ENCODE assay signal across 8 cellular contexts in genomic region chr1:61253059-61253735, GRCh38.
DNase-seq lines count a peak whose midpoint lies in the region; ATAC-seq and TF ChIP-seq lines count a peak whose summit lies in the region.

No MANE protein-coding gene starts in this region.

- WGBS in liver, result 44% methylated on average over 2 of the region's 2 CpGs

- CTCF ChIA-PET in activated CD8-positive, alpha-beta T cell treated with anti-CD3 and anti-CD28 coated beads, Interleukin-2, amount 10 ng/mL, durations not matched to agents 7 days and 5 days (lab: Charles Lee), result no interaction called here

- H3K27ac Mint-ChIP-seq in activated CD8-positive, alpha-beta T cell treated with anti-CD3 and anti-CD28 coated beads, Interleukin-2, amount 10 ng/mL, durations not matched to agents 7 days and 5 days, result no peak overlapping the region

- H3K27me3 ChIP-seq in liver (ENCODE audit: control insufficient read depth in 4 of 4, insufficient read depth in 4 of 4, low read length in 3 of 4), result no peaks in the 10 kb centered on the region

- peaks cover 11 to 33% (median 22%) of the 10 kb centered on the region in 4 donors for H3K4me1 ChIP-seq in liver (ENCODE audit: control insufficient read depth in 4 of 4, insufficient read depth in 4 of 4, low read length in 3 of 4)

- no peaks in the 10 kb centered on the region for H3K36me3 Mint-ChIP-seq in activated T-cell treated with anti-CD3 and anti-CD28 coated beads, Interleukin-2, amount 50 U/mL, for 4 hours (ENCODE audit: insufficient read depth)
- H3K36me3 Mint-ChIP-seq in activated CD8-positive, alpha-beta T cell treated with anti-CD3 and anti-CD28 coated beads, Interleukin-2, amount 10 ng/mL, durations not matched to agents 7 days and 5 days (ENCODE audit: low read depth), result no peaks in the 10 kb centered on the region

- TF ChIP-seq CTCF in liver (IDR thresholded peaks at IDR 0.05; ENCODE audit: low read depth, low read length, missing input control), result no peak

- DNase-seq in COLO668 (lab: John Stamatoyannopoulos, UW; ENCODE audit: unreplicated experiment) (peak; percentile 78), NCI-H1105 treated with DMSO at 0.1 percent for 48 hours (lab: John Stamatoyannopoulos, UW) (peak; percentile 80), amniotic epithelial cell (ENCODE audit: low read depth) (peak; percentile 62)
- no peak for DNase-seq in activated CD8-positive, alpha-beta memory T cell treated with anti-CD3 and anti-CD28 coated beads, Interleukin-2, amount 50 U/mL, for 48 hours
- DNase-seq in activated T-cell treated with anti-CD3 and anti-CD28 coated beads, Interleukin-2, amount 50 U/mL, for 4 hours, result no peak
- no peak for DNase-seq in activated CD8-positive, alpha-beta T cell treated with anti-CD3 and anti-CD28 coated beads, Interleukin-2, amount 10 ng/mL, durations not matched to agents 7 days and 5 days

- peak overlapping the region; percentile 4 to 54 for H3K27ac ChIP-seq in liver (ENCODE audit: low read depth in 1 of 2, low read length in 2 of 2)

- no peaks in the 10 kb centered on the region for H3K36me3 ChIP-seq in liver (ENCODE audit: control insufficient read depth in 4 of 4, insufficient read depth in 3 of 4, low read depth in 1 of 4, low read length in 3 of 4)

- H3K27me3 Mint-ChIP-seq in activated T-cell treated with anti-CD3 and anti-CD28 coated beads, Interleukin-2, amount 50 U/mL, for 4 hours (ENCODE audit: low read depth), result no peaks in the 10 kb centered on the region
- H3K27me3 Mint-ChIP-seq in activated CD8-positive, alpha-beta T cell treated with anti-CD3 and anti-CD28 coated beads, Interleukin-2, amount 10 ng/mL, durations not matched to agents 7 days and 5 days (ENCODE audit: low read depth), result peaks cover 5% of the 10 kb centered on the region

- H3K4me3 ChIP-seq in liver (ENCODE audit: low read depth in 1 of 3, low read length in 3 of 3), result no peak overlapping the region

- peaks cover 13% of the 10 kb centered on the region for H3K4me1 Mint-ChIP-seq in activated T-cell treated with anti-CD3 and anti-CD28 coated beads, Interleukin-2, amount 50 U/mL, for 4 hours (ENCODE audit: low read depth)
- H3K4me1 Mint-ChIP-seq in activated CD8-positive, alpha-beta T cell treated with anti-CD3 and anti-CD28 coated beads, Interleukin-2, amount 10 ng/mL, durations not matched to agents 7 days and 5 days (ENCODE audit: low read depth), result peaks cover 12% of the 10 kb centered on the region

- no peak for ATAC-seq in HG03108 (IDR thresholded peaks at IDR 0.05; ENCODE audit: unreplicated experiment)
- ATAC-seq in activated T-cell treated with anti-CD3 and anti-CD28 coated beads, Interleukin-2, amount 50 U/mL, for 4 hours, result no peak
- no peak for ATAC-seq in activated CD8-positive, alpha-beta T cell treated with anti-CD3 and anti-CD28 coated beads, Interleukin-2, amount 10 ng/mL, durations not matched to agents 7 days and 5 days

- peak in 1 of 2 donors; percentile 50 for TF ChIP-seq RAD21 in liver (IDR thresholded peaks at IDR 0.05)

- H3K4me3 Mint-ChIP-seq in activated T-cell treated with anti-CD3 and anti-CD28 coated beads, Interleukin-2, amount 50 U/mL, for 4 hours, result no peak overlapping the region
- no peak overlapping the region for H3K4me3 Mint-ChIP-seq in activated CD8-positive, alpha-beta T cell treated with anti-CD3 and anti-CD28 coated beads, Interleukin-2, amount 10 ng/mL, durations not matched to agents 7 days and 5 days

- no peak overlapping the region for H3K9ac ChIP-seq in liver (ENCODE audit: low read depth in 1 of 2, low read length in 2 of 2)

- H3K9me3 ChIP-seq in liver (ENCODE audit: control insufficient read depth in 4 of 4, low read length in 3 of 4), result no peaks in the 10 kb centered on the region

- POLR2A ChIA-PET in activated CD8-positive, alpha-beta T cell treated with anti-CD3 and anti-CD28 coated beads, Interleukin-2, amount 10 ng/mL, durations not matched to agents 7 days and 5 days (lab: Charles Lee), result no interaction called here

- no peaks in the 10 kb centered on the region for H3K9me3 Mint-ChIP-seq in activated T-cell treated with anti-CD3 and anti-CD28 coated beads, Interleukin-2, amount 50 U/mL, for 4 hours
- no peaks in the 10 kb centered on the region for H3K9me3 Mint-ChIP-seq in activated CD8-positive, alpha-beta T cell treated with anti-CD3 and anti-CD28 coated beads, Interleukin-2, amount 10 ng/mL, durations not matched to agents 7 days and 5 days (ENCODE audit: insufficient read depth)

TF ChIP-seq in liver, 16 proteins besides CTCF, POLR2A, EP300 and RAD21:
- TF ChIP-seq RXRA (IDR thresholded peaks at IDR 0.05), result peak; percentile 60 to 79
- TF ChIP-seq, protein P1, sequence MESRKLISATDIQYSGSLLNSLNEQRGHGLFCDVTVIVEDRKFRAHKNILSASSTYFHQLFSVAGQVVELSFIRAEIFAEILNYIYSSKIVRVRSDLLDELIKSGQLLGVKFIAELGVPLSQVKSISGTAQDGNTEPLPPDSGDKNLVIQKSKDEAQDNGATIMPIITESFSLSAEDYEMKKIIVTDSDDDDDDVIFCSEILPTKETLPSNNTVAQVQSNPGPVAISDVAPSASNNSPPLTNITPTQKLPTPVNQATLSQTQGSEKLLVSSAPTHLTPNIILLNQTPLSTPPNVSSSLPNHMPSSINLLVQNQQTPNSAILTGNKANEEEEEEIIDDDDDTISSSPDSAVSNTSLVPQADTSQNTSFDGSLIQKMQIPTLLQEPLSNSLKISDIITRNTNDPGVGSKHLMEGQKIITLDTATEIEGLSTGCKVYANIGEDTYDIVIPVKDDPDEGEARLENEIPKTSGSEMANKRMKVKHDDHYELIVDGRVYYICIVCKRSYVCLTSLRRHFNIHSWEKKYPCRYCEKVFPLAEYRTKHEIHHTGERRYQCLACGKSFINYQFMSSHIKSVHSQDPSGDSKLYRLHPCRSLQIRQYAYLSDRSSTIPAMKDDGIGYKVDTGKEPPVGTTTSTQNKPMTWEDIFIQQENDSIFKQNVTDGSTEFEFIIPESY (IDR thresholded peaks at IDR 0.05), result peak; percentile 8
- TF ChIP-seq HNF4A (conservative IDR thresholded peaks at IDR 0.05), result peak; percentile 44 to 67
- TF ChIP-seq EGR1 (IDR thresholded peaks at IDR 0.05; ENCODE audit: low read depth in 2 of 2), result no peak
- no peak for TF ChIP-seq FOXA1 (IDR thresholded peaks at IDR 0.05)
- TF ChIP-seq, protein P2, sequence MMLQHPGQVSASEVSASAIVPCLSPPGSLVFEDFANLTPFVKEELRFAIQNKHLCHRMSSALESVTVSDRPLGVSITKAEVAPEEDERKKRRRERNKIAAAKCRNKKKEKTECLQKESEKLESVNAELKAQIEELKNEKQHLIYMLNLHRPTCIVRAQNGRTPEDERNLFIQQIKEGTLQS (IDR thresholded peaks at IDR 0.05), result no peak
- TF ChIP-seq, protein P3, sequence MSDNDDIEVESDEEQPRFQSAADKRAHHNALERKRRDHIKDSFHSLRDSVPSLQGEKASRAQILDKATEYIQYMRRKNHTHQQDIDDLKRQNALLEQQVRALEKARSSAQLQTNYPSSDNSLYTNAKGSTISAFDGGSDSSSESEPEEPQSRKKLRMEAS (IDR thresholded peaks at IDR 0.05), result no peak
- TF ChIP-seq JUND (IDR thresholded peaks at IDR 0.05), result peak; percentile 26 to 45
- peak; percentile 96 for TF ChIP-seq NR2F2 (IDR thresholded peaks at IDR 0.05)
- TF ChIP-seq FOXA2 (IDR thresholded peaks at IDR 0.05), result no peak
- TF ChIP-seq TAF1 (conservative IDR thresholded peaks at IDR 0.05), result no peak
- TF ChIP-seq GABPA (IDR thresholded peaks at IDR 0.05 in 1 of 2, conservative IDR thresholded peaks at IDR 0.05 in 1 of 2), result no peak
- TF ChIP-seq, protein P4, sequence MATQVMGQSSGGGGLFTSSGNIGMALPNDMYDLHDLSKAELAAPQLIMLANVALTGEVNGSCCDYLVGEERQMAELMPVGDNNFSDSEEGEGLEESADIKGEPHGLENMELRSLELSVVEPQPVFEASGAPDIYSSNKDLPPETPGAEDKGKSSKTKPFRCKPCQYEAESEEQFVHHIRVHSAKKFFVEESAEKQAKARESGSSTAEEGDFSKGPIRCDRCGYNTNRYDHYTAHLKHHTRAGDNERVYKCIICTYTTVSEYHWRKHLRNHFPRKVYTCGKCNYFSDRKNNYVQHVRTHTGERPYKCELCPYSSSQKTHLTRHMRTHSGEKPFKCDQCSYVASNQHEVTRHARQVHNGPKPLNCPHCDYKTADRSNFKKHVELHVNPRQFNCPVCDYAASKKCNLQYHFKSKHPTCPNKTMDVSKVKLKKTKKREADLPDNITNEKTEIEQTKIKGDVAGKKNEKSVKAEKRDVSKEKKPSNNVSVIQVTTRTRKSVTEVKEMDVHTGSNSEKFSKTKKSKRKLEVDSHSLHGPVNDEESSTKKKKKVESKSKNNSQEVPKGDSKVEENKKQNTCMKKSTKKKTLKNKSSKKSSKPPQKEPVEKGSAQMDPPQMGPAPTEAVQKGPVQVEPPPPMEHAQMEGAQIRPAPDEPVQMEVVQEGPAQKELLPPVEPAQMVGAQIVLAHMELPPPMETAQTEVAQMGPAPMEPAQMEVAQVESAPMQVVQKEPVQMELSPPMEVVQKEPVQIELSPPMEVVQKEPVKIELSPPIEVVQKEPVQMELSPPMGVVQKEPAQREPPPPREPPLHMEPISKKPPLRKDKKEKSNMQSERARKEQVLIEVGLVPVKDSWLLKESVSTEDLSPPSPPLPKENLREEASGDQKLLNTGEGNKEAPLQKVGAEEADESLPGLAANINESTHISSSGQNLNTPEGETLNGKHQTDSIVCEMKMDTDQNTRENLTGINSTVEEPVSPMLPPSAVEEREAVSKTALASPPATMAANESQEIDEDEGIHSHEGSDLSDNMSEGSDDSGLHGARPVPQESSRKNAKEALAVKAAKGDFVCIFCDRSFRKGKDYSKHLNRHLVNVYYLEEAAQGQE (IDR thresholded peaks at IDR 0.05), result no peak
- peak; percentile 44 for TF ChIP-seq YY1 (IDR thresholded peaks at IDR 0.05)
- peak; percentile 55 for TF ChIP-seq SP1 (IDR thresholded peaks at IDR 0.05)
- TF ChIP-seq HNF4G (IDR thresholded peaks at IDR 0.05), result no peak

Comparison
In these comparisons a context has a peak if more than half of its experiments do, and no peak if none do; other contexts are left out.
1. DNase-seq: peak in COLO668 (single experiment), NCI-H1105 treated with DMSO at 0.1 percent for 48 hours (single experiment) and amniotic epithelial cell (single experiment); none in activated CD8-positive, alpha-beta memory T cell treated with anti-CD3 and anti-CD28 coated beads, Interleukin-2, amount 50 U/mL, for 48 hours (single experiment), activated T-cell treated with anti-CD3 and anti-CD28 coated beads, Interleukin-2, amount 50 U/mL, for 4 hours (single experiment) and activated CD8-positive, alpha-beta T cell treated with anti-CD3 and anti-CD28 coated beads, Interleukin-2, amount 10 ng/mL, durations not matched to agents 7 days and 5 days (single experiment).